15 cellular contexts compared by ENCODE assay signal in genomic region chr12:25970916-25971674, GRCh38. TPM values are rescaled to one million over a fixed set of nuclear protein-coding genes. Genes with fewer than 3 reads are reported as not detected.
DNase-seq lines count a peak whose midpoint lies in the region; ATAC-seq, FAIRE-seq and TF ChIP-seq lines count a peak whose summit lies in the region.
"Had no signal": no experiment of that assay in that cellular context is flagged by ENCODE, and none has a peak within 500 bp of the region (broad histone marks: within the 10 kb centered on the region; RNA-seq: fewer than 3 reads in every experiment).

No MANE protein-coding gene starts in this region.

- no peak for TF ChIP-seq POLR2A in H1 (IDR thresholded peaks at IDR 0.05; ENCODE audit: control extremely low read depth in 1 of 2, low read depth in 2 of 2, low read length in 2 of 2)
- TF ChIP-seq POLR2A in suprapubic skin (IDR thresholded peaks at IDR 0.05), result no peak

- no peak overlapping the region for H2BK12ac ChIP-seq in H1 (ENCODE audit: low read depth, low read length)

- peak; percentile 9 to 55 for DNase-seq in NCI-H524 (lab: John Stamatoyannopoulos, UW)
- no peak for DNase-seq in H1 (ENCODE audit: low read depth in 1 of 2, low spot score in 2 of 2)
- DNase-seq in left lobe of liver (ENCODE audit: low spot score), result no peak
- no peak for DNase-seq in suprapubic skin (ENCODE audit: low spot score in 2 of 2)
- no peak for DNase-seq in kidney tubule cell (ENCODE audit: low spot score)
- no peak for DNase-seq in coronary artery (ENCODE audit: low spot score)
- no peak for DNase-seq in SW480 (ENCODE audit: low spot score)
- DNase-seq: activated CD4-positive, alpha-beta T cell treated with anti-CD3 and anti-CD28 coated beads for 4 hours; body of pancreas; NCI-H1048; NCI-H345; retina; stomach; T-helper 1 cell had no signal

- H3K14ac ChIP-seq in H1 (ENCODE audit: insufficient read length), result no peak overlapping the region

- H3K36me3 ChIP-seq in H1 (ENCODE audit: control insufficient read depth in 2 of 4, insufficient read depth in 4 of 4, low read length in 3 of 4), result no peaks in the 10 kb centered on the region
- H3K36me3 ChIP-seq in suprapubic skin, result no peaks in the 10 kb centered on the region
- H3K36me3 ChIP-seq: stomach had no signal

- POLR2A ChIA-PET in H1 (lab: Charles Lee; ENCODE audit: partially characterized antibody), result interaction anchor here (0.6 to 1.0 kb wide), 2 partner anchors 12 to 1024 kb away, joined by 3 to 5 read pairs; partner anchors contain the start of gene RASSF8

- H4K20me1 ChIP-seq in H1 (replicated peaks in 1 of 2; ENCODE audit: control insufficient read depth in 1 of 2, insufficient read depth in 2 of 2, low read length in 2 of 2), result peaks cover 0 to 3% of the 10 kb centered on the region in 2 experiments

- no peak for TF ChIP-seq EP300 in H1 (IDR thresholded peaks at IDR 0.05; ENCODE audit: borderline replicate concordance in 1 of 2, low read depth in 2 of 2, low read length in 2 of 2)
- no peak for TF ChIP-seq EP300 in suprapubic skin (IDR thresholded peaks at IDR 0.05)

- no peak overlapping the region for H2BK120ac ChIP-seq in H1 (replicated peaks; ENCODE audit: low read depth, low read length)

- H3K23me2 ChIP-seq in H1 (ENCODE audit: low read depth, low read length), result no peaks in the 10 kb centered on the region

- H3K27me3 ChIP-seq in H1 (replicated peaks in 1 of 4; ENCODE audit: control insufficient read depth in 3 of 4, extremely low read depth in 1 of 4, insufficient read depth in 3 of 4, low read length in 3 of 4), result no peaks in the 10 kb centered on the region
- no peaks in the 10 kb centered on the region for H3K27me3 ChIP-seq in suprapubic skin
- H3K27me3 ChIP-seq: body of pancreas, stomach had no signal

- FAIRE-seq in H1 (lab: Jason Lieb, UNC), result no peak

- no peak overlapping the region for H2BK20ac ChIP-seq in H1 (ENCODE audit: low read length)

- H3K4me1 ChIP-seq in H1 (replicated peaks in 1 of 4; ENCODE audit: control insufficient read depth in 3 of 4, insufficient read depth in 4 of 4, low read length in 3 of 4) (peaks cover 0 to 5% (median 3%) of the 10 kb centered on the region in 4 experiments; a peak in 4 of 7 replicates), suprapubic skin (peaks cover 21% of the 10 kb centered on the region)

- 87% methylated on average over 5 of the region's 5 CpGs; no CpG with 5 or more reads in 1 of the 2 experiments for WGBS in H1 (ENCODE audit: extremely low coverage in 1 of 2, insufficient coverage in 1 of 2, insufficient read length in 1 of 2, insufficient replicate concordance in 2 of 2, low coverage in 1 of 2, low lambda C conversion rate in 2 of 2, missing lambda C conversion rate in 1 of 2), 2 experiments
- 62% methylated on average over 5 of the region's 5 CpGs for WGBS in suprapubic skin

- no peak overlapping the region for H2BK15ac ChIP-seq in H1 (ENCODE audit: low read length)

- no peak for TF ChIP-seq RAD21 in H1 (IDR thresholded peaks at IDR 0.05 in 1 of 2, conservative IDR thresholded peaks at IDR 0.05 in 1 of 2; ENCODE audit: low read depth in 2 of 2, low read length in 2 of 2)

- H2BK5ac ChIP-seq in H1 (ENCODE audit: low read depth, low read length), result 0 out of 2 replicates have a peak overlapping the region, but pooled peaks have one; percentile 60

- no peak overlapping the region for H3K4me2 ChIP-seq in H1 (ENCODE audit: insufficient read depth in 1 of 2, low read depth in 2 of 2, low read length in 2 of 2)

- peaks cover 12% of the 10 kb centered on the region for H3K79me1 ChIP-seq in H1 (ENCODE audit: low read depth, low read length)

- CTCF ChIA-PET in H1 (lab: Charles Lee; ENCODE audit: partially characterized antibody), result interaction anchor here (0.6 to 5.8 kb wide), 15 partner anchors 8 to 219 kb away, joined by 3 to 33 read pairs (median 4); partner anchors contain the start of gene RASSF8

- H3K4me3 ChIP-seq in H1 (ENCODE audit: extremely low read depth in 1 of 4, insufficient read depth in 2 of 4, low read depth in 3 of 4, low read length in 4 of 4) (no peak overlapping the region), suprapubic skin (no peak overlapping the region), coronary artery (no peak overlapping the region)
- H3K4me3 ChIP-seq: body of pancreas, stomach had no signal

- no peak overlapping the region for H3K9ac ChIP-seq in H1 (replicated peaks in 1 of 4; ENCODE audit: extremely low read depth in 1 of 4, low read depth in 3 of 4, low read length in 3 of 4)

- H2AK5ac ChIP-seq in H1 (ENCODE audit: low read depth, low read length), result no peak overlapping the region

- H4K8ac ChIP-seq in H1 (ENCODE audit: extremely low read depth, insufficient read depth, low read length), result no peak overlapping the region

- H3K9me3 ChIP-seq in H1 (ENCODE audit: insufficient read depth in 2 of 2, low read depth in 1 of 2, low read length in 1 of 2) (no peaks in the 10 kb centered on the region), suprapubic skin (no peaks in the 10 kb centered on the region)
- H3K9me3 ChIP-seq: body of pancreas, stomach had no signal

- no peak overlapping the region for H3K56ac ChIP-seq in H1 (replicated peaks; ENCODE audit: insufficient read length, low read depth, low read length)

- H3K4ac ChIP-seq in H1 (replicated peaks; ENCODE audit: insufficient read length, low read depth, low read length), result no peak overlapping the region

- no peak overlapping the region for H3K23ac ChIP-seq in H1 (ENCODE audit: insufficient read length)

- no peak overlapping the region for H4K5ac ChIP-seq in H1 (ENCODE audit: insufficient read length, low read depth, low read length)

- no peak overlapping the region for H2AFZ ChIP-seq in H1 (ENCODE audit: low read length)

- H3K18ac ChIP-seq in H1 (ENCODE audit: extremely low read depth, low read length), result no peak overlapping the region

- no peak overlapping the region for H4K91ac ChIP-seq in H1 (replicated peaks; ENCODE audit: insufficient read length, low read length)

- peaks cover 0 to 97% of the 10 kb centered on the region in 2 experiments; a peak in 2 of 4 replicates for H3K79me2 ChIP-seq in H1 (ENCODE audit: control insufficient read depth in 1 of 2, insufficient read depth in 2 of 2, low read length in 2 of 2)

- TF ChIP-seq CTCF in H1 (IDR thresholded peaks at IDR 0.05; ENCODE audit: control extremely low read depth in 1 of 3, insufficient read depth in 1 of 3, low read depth in 1 of 3, low read length in 3 of 3), result peak in 1 of 3 experiments; percentile 8; a peak in 1 of 4 replicates
- TF ChIP-seq CTCF in suprapubic skin (IDR thresholded peaks at IDR 0.05), result peak in 1 of 2 donors; percentile 14
- TF ChIP-seq CTCF in coronary artery (IDR thresholded peaks at IDR 0.05), result no peak

- peak; percentile 26 for ATAC-seq in left lobe of liver
- no peak for ATAC-seq in HG02840 (IDR thresholded peaks at IDR 0.05; ENCODE audit: low FRiP score, unreplicated experiment)
- ATAC-seq: body of pancreas had no signal

- H3K27ac ChIP-seq in H1 (ENCODE audit: low read depth, low read length), result no peak overlapping the region
- peak overlapping the region; percentile 59 for H3K27ac ChIP-seq in suprapubic skin
- H3K27ac ChIP-seq in coronary artery, result no peak overlapping the region
- H3K27ac ChIP-seq: body of pancreas had no signal

TF ChIP-seq in H1, 55 proteins besides CTCF, POLR2A, EP300 and RAD21:
- TF ChIP-seq TAF7 (optimal IDR thresholded peaks at IDR 0.05; ENCODE audit: borderline replicate concordance, low read depth, low read length) (no peak), GABPA (IDR thresholded peaks at IDR 0.05; ENCODE audit: borderline replicate concordance, insufficient read depth, low read length) (no peak), E2F6 (IDR thresholded peaks at IDR 0.05) (no peak)

RNA-seq across cellular contexts. Expression of gene RASSF8, which starts 12.6 kb away (rescaled TPM):
- total RNA-seq in H1 (2021; fragmentation: NEBNext Ultra II Directional; extraction: Animal tissue kit (Norgen Biotek cat#: 25700)), result 46.7 and 48.2 TPM in 2 replicates
- 4.4 and 6.4 TPM in 2 replicates for polyA plus RNA-seq in H1 (2011; rRNA removed)
- 8.0 TPM for polyA plus RNA-seq in H1 (2011; cell fraction: cytosol; rRNA removed)
- 17.9 TPM for polyA plus RNA-seq in H1 (2011; cell fraction: nucleus; rRNA removed)
- polyA plus RNA-seq in H1 (2012, experiment 1 of 2), result 16.7 to 27.0 TPM (median 22.0 TPM) in 4 replicates
- polyA plus RNA-seq in H1 (2012, experiment 2 of 2), result 0.94 TPM
- 17.4 TPM for polyA plus RNA-seq in H1 (2013, experiment 1 of 2)
- 14.5 TPM for polyA plus RNA-seq in H1 (2013, experiment 2 of 2)
- 54.9 and 97.5 TPM in 2 replicates for polyA minus RNA-seq in H1 (2011; rRNA and poly(A)+ RNA removed)
- polyA minus RNA-seq in H1 (2011; cell fraction: cytosol; rRNA and poly(A)+ RNA removed), result 20.3 TPM
- polyA minus RNA-seq in H1 (2011; cell fraction: nucleus; rRNA and poly(A)+ RNA removed), result 79.4 TPM
- total RNA-seq in left lobe of liver (9.0 TPM), suprapubic skin (10 to 100 TPM in 1 of 4 donors, 1 to 10 TPM in 3; 5.4 to 14.2 (median 6.1) TPM)

Comparison
In these comparisons a context has a peak if more than half of its experiments do, and no peak if none do; other contexts are left out.
1. DNase-seq: peak in NCI-H524 (2 of 2); none in H1 (0 of 2), left lobe of liver (single experiment), suprapubic skin (0 of 2), kidney tubule cell (single experiment), coronary artery (single experiment) and SW480 (single experiment).